In genomic region chr14:45526715-45527549, GRCh38 we compare ENCODE assay signal across 8 cellular contexts.
DNase-seq lines count a peak whose midpoint lies in the region; ATAC-seq lines count a peak whose summit lies in the region.

No MANE protein-coding gene starts in this region.

- H3K27me3 ChIP-seq in adipocyte (replicated peaks; ENCODE audit: control insufficient read depth, insufficient read depth, low read length), result no peaks in the 10 kb centered on the region

- ATAC-seq in GM18502 (IDR thresholded peaks at IDR 0.05; ENCODE audit: poor library complexity, unreplicated experiment), result peak; percentile 96
- ATAC-seq in HG02981 (IDR thresholded peaks at IDR 0.05; ENCODE audit: unreplicated experiment), result peak; percentile 94
- no peak for ATAC-seq in HG03097 (IDR thresholded peaks at IDR 0.05; ENCODE audit: low FRiP score, unreplicated experiment)

- DNase-seq in NCI-H187 (lab: John Stamatoyannopoulos, UW), result peak; percentile 58 to 76
- peak; percentile 3 for DNase-seq in adipocyte (ENCODE audit: low read depth)
- DNase-seq in left kidney (ENCODE audit: low read depth, low spot score), result peak; percentile 62
- no peak for DNase-seq in DMS79 treated with DMSO at 0.1 percent for 48 hours (lab: John Stamatoyannopoulos, UW)
- DNase-seq in cerebellum (ENCODE audit: low spot score), result no peak

- no peaks in the 10 kb centered on the region for H3K4me1 ChIP-seq in adipocyte (ENCODE audit: control insufficient read depth, insufficient read depth, low read length)

- H3K9me3 ChIP-seq in adipocyte (ENCODE audit: control insufficient read depth, low read length), result peaks cover 5% of the 10 kb centered on the region

- H3K9ac ChIP-seq in adipocyte (ENCODE audit: low read length), result no peak overlapping the region

- H3K4me3 ChIP-seq in adipocyte (ENCODE audit: low read length), result no peak overlapping the region

- H3K36me3 ChIP-seq in adipocyte (ENCODE audit: control insufficient read depth, insufficient read depth, low read length, severe bottlenecking), result no peaks in the 10 kb centered on the region

Comparison
In these comparisons a context has a peak if more than half of its experiments do, and no peak if none do; other contexts are left out.
1. DNase-seq: peak in NCI-H187 (2 of 2), adipocyte (single experiment) and left kidney (single experiment); none in DMS79 treated with DMSO at 0.1 percent for 48 hours (single experiment) and cerebellum (single experiment).